In the genomic region with DNA sequence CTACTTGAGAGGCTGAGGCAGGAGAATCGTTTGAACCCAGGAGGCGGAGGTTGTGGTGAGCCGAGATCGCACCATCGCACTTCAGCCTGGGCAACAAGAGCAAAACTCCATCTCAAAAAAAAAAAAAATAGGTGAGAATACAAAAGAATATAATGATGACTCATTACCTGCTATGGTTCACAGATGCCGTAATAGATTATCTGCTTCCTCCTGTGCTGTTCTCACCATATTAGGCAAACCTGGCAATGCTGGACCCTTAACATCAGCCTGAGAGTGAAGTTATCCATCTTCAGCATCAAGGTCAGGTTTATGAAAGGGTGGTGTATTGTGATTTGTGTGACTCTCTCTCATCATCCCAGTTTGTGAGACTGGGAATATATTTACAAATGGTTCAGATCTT, we compare ENCODE assay signal across 22 cellular contexts.
"Had no signal": no experiment of that assay in that cellular context is flagged by ENCODE, and none has a peak within 500 bp of the region (broad histone marks: within the 10 kb centered on the region; RNA-seq: fewer than 3 reads in every experiment).

No MANE protein-coding gene starts in this region.

- ATAC-seq: Panc1 had no signal

- H3K27me3 ChIP-seq: MG63, SJSA1 had no signal

- H3K4me1 ChIP-seq: SJSA1 had no signal

- H3K4me3 ChIP-seq: MG63, SJSA1, SK-N-MC had no signal

- H3K9me3 ChIP-seq: MG63, SJSA1 had no signal

- H3K36me3 ChIP-seq: MG63, SJSA1 had no signal

- DNase-seq: KBM-7, MG63, NCI-H1092, NCI-H1105 treated with DMSO at 0.1 percent for 48 hours, NCI-H1417 treated with DMSO at 0.1 percent for 48 hours, NCI-H146, NCI-H1694 treated with DMSO at 0.1 percent for 48 hours, NCI-H1930, NCI-H2081, NCI-H2107, NCI-H2227 treated with DMSO at 0.1 percent for 48 hours, NCI-H446, NCI-H510A, NCI-H524 treated with DMSO at 0.1 percent for 48 hours, NCI-H69, NCI-H774, Right ventricle myocardium superior, SIG-M5 had no signal

- H3K27ac ChIP-seq: HL-60, SJSA1, SK-N-MC had no signal
